ENCODE assay signal across 23 cellular contexts in genomic region chr3:95731753-95732152, GRCh38.
"Had no signal": no experiment of that assay in that cellular context is flagged by ENCODE, and none has a peak within 500 bp of the region (broad histone marks: within the 10 kb centered on the region; RNA-seq: fewer than 3 reads in every experiment).

No MANE protein-coding gene starts in this region.

- H3K4me2 ChIP-seq: PC-9 had no signal

- H2AFZ ChIP-seq: PC-9 had no signal

- H3K4me3 ChIP-seq: PC-9 had no signal

- H3K36me3 ChIP-seq: brain microvascular endothelial cell had no signal

- ATAC-seq: activated CD8-positive, alpha-beta T cell treated with anti-CD3 and anti-CD28 coated beads, Interleukin-2, amount 10 ng/mL, durations not matched to agents 7 days and 5 days; T-helper 17 cell; WTC11 had no signal

- H3K27me3 ChIP-seq: brain microvascular endothelial cell had no signal

- DNase-seq: activated CD4-positive, alpha-beta T cell treated with anti-CD3 and anti-CD28 coated beads for 48 hours; activated CD4-positive, alpha-beta T cell treated with anti-CD3 and anti-CD28 coated beads, Interleukin-2, amount 50 U/mL, for 4 hours; activated CD4-positive, CD25-positive, alpha-beta regulatory T cell treated with anti-CD3 and anti-CD28 coated beads, Interleukin-2, amount 50 U/mL, for 72 hours; activated CD8-positive, alpha-beta memory T cell treated with anti-CD3 and anti-CD28 coated beads, Interleukin-2, amount 50 U/mL, for 48 hours; activated CD8-positive, alpha-beta T cell treated with anti-CD3 and anti-CD28 coated beads, Interleukin-2, amount 10 ng/mL, durations not matched to agents 7 days and 5 days; activated effector memory CD4-positive, alpha-beta T cell treated with anti-CD3 and anti-CD28 coated beads, Interleukin-2, amount 50 U/mL, for 16 hours; activated naive CD4-positive, alpha-beta T cell treated with anti-CD3 and anti-CD28 coated beads for 36 hours; activated T-cell treated with anti-CD3 and anti-CD28 coated beads, Interleukin-2, amount 50 U/mL, for 1 hour; brain microvascular endothelial cell; NCI-H1105 treated with DMSO at 0.1 percent for 48 hours; NCI-H1436 treated with DMSO at 0.1 percent for 48 hours; NCI-H187; NCI-H2171 treated with DMSO at 0.1 percent for 48 hours; NCI-H345; NCI-H510A; NCI-H526 treated with DMSO at 0.1 percent for 48 hours; NCI-H82; NK-92 treated with Interleukin-12 subunit alpha and Interleukin-12 subunit beta, amount 100 ng/mL, for 24 hours; PC-9; SIG-M5; T-helper 17 cell; T-helper 9 cell had no signal

- H3K27ac ChIP-seq: brain microvascular endothelial cell, PC-9 had no signal
